8 cellular contexts compared by ENCODE assay signal in the genomic region with DNA sequence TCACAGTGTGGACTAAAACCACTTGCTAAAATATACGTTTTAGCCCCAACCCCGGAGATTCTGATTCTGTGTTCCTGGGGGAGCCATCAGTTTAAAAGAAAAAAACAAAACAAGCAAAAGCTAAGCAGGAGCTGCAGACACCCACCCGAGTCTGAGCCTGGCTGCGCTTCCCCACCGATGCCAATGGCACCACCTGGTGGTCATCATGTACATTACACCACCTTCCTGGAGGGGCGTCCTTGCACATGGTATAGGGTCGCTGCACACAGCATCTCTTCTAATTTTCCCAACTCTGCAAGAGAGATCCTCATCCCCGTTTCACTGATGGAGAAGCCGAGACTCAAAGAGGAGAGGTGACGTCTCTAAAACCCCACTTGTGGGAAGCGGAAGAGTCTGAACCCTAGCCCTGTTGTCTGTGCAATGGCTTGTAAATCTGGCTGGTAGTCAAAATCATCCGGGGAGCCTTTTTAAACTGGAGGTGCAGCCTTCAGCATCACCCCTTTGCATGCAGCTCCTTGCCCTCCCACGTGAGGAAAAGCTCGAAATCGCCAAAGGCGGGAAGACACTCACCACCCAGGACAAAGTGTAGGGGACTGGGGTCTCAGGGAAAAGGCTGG. TPM values are rescaled to one million over a fixed set of nuclear protein-coding genes. Genes with fewer than 3 reads are reported as not detected.
DNase-seq lines count a peak whose midpoint lies in the region; ATAC-seq and TF ChIP-seq lines count a peak whose summit lies in the region.

No MANE protein-coding gene starts in this region.

- no peak overlapping the region for H3K4me3 ChIP-seq in epithelial cell of esophagus (ENCODE audit: low read length)

- ATAC-seq in HG03280 (IDR thresholded peaks at IDR 0.05; ENCODE audit: unreplicated experiment), result no peak

- DNase-seq in COR-L47 (lab: John Stamatoyannopoulos, UW) (peak; percentile 12), GOT3 (lab: John Stamatoyannopoulos, UW) (peak; percentile 16), NCI-H69 (lab: John Stamatoyannopoulos, UW) (peak; percentile 70), epithelial cell of esophagus (ENCODE audit: low read depth) (peak; percentile 43), mucosa of gallbladder (ENCODE audit: low spot score) (peak; percentile 38)
- peak; percentile 82 for DNase-seq in activated CD8-positive, alpha-beta memory T cell treated with anti-CD3 and anti-CD28 coated beads for 24 hours
- peak; percentile 25 for DNase-seq in stimulated activated CD8-positive, alpha-beta memory T cell treated with anti-CD3 and anti-CD28 coated beads, Interleukin-4, amount 100 ng/mL, for 24 hours (ENCODE audit: low read depth)

- peak; percentile 84 for TF ChIP-seq CTCF in epithelial cell of esophagus (IDR thresholded peaks at IDR 0.05; ENCODE audit: insufficient read depth, low read depth, low read length, missing control alignments)

RNA-seq across cellular contexts. Expression of gene CNOT6, which starts 23.1 kb away (rescaled TPM):
- 23.8 TPM for total RNA-seq in mucosa of gallbladder

Comparison
In these comparisons a context has a peak if more than half of its experiments do, and no peak if none do; other contexts are left out.
1. DNase-seq: peak in every context shown above with its lines; median percentile 82 in activated CD8-positive, alpha-beta memory T cell treated with anti-CD3 and anti-CD28 coated beads for 24 hours; 70 in NCI-H69; 43 in epithelial cell of esophagus; 38 in mucosa of gallbladder; 25 in stimulated activated CD8-positive, alpha-beta memory T cell treated with anti-CD3 and anti-CD28 coated beads, Interleukin-4, amount 100 ng/mL, for 24 hours; 16 in GOT3; 12 in COR-L47.